Comparison of ENCODE assay signal across 8 cellular contexts in the genomic region with DNA sequence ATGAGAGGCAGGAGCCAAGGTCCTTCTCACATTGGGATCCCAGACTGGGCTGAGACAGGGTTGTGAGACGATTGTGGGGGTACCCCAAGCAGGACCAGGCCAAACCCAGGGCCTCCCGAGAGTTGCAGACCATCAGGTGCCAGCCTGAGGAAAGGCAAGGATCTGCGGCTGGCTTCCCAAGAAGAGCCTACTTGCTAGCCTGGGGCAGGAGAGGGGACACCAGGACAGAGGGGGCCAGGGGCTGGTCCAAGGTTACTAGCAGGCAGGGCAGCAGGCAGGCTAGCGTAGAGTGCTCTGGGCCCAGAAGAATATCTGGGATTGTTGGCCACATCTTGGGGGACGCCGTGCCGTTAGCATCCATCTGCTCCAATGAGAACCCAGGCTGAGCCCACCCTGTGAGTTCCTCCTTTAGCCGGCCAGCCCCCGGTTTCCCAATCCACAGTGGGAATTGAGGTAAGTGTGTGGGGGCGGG. TPM values are rescaled to one million over a fixed set of nuclear protein-coding genes. Genes with fewer than 3 reads are reported as not detected.
A peak's percentile ranks its signal among the peaks of the same experiment; 100 is the strongest.
DNase-seq lines count a peak whose midpoint lies in the region; ATAC-seq and TF ChIP-seq lines count a peak whose summit lies in the region.

No MANE protein-coding gene starts in this region.

- intact Hi-C loops in sigmoid colon (cut with DNase I) = loop anchor here (5.0 to 10.0 kb wide), 2 partner anchors 264 to 274 kb away; a partner anchor contains a TSS

- H3K4me1 ChIP-seq in gastroesophageal sphincter = peaks cover 0 to 83% (median 28%) of the 10 kb centered on the region in 3 donors
- peaks cover 0 to 51% (median 34%) of the 10 kb centered on the region in 4 donors for H3K4me1 ChIP-seq in sigmoid colon

- TF ChIP-seq EP300 in gastroesophageal sphincter (IDR thresholded peaks at IDR 0.05) = no peak
- TF ChIP-seq EP300 in sigmoid colon (IDR thresholded peaks at IDR 0.05) = no peak

- no peak for ATAC-seq in gastroesophageal sphincter
- ATAC-seq in GM19023 (IDR thresholded peaks at IDR 0.05; ENCODE audit: unreplicated experiment) = no peak

- H3K4me3 ChIP-seq in GM12865 (ENCODE audit: low read depth, low read length) = peak overlapping the region; percentile 64
- H3K4me3 ChIP-seq in WERI-Rb-1 (ENCODE audit: low read depth, low read length) = peak overlapping the region; percentile 73
- peak overlapping the region; percentile 49 to 66 for H3K4me3 ChIP-seq in gastroesophageal sphincter
- H3K4me3 ChIP-seq in sigmoid colon = peak overlapping the region; percentile 47 to 73 (median 63)

- H3K27me3 ChIP-seq in WERI-Rb-1 (ENCODE audit: insufficient read depth, low read depth, severe bottlenecking) (no peaks in the 10 kb centered on the region), gastroesophageal sphincter (no peaks in the 10 kb centered on the region), sigmoid colon (no peaks in the 10 kb centered on the region)

- DNase-seq in GM12865 (ENCODE audit: low read depth) (no peak), WERI-Rb-1 (no peak), sigmoid colon (peak; percentile 84), cortex of kidney (lab: John Stamatoyannopoulos, UW) (no peak), NK-92 (lab: John Stamatoyannopoulos, UW; ENCODE audit: unreplicated experiment) (no peak), GM10266 (ENCODE audit: extremely low spot score) (no peak)

- WGBS in gastroesophageal sphincter (ENCODE audit: low coverage in 1 of 2), 2 donors = 0 to 4% methylated on average over 5 of the region's 10 CpGs
- WGBS in sigmoid colon, 2 donors = 2 to 3% methylated on average over 10 of the region's 10 CpGs

- peaks cover 27% of the 10 kb centered on the region for H3K36me3 ChIP-seq in WERI-Rb-1
- H3K36me3 ChIP-seq in gastroesophageal sphincter = peaks cover 0 to 26% of the 10 kb centered on the region in 2 donors
- H3K36me3 ChIP-seq in sigmoid colon = peaks cover 0 to 25% (median 10%) of the 10 kb centered on the region in 4 donors

- TF ChIP-seq CTCF in GM12865 (IDR thresholded peaks at IDR 0.05; ENCODE audit: insufficient read depth, low read depth, low read length, missing control alignments) (no peak), WERI-Rb-1 (IDR thresholded peaks at IDR 0.05; ENCODE audit: low read depth, low read length) (no peak), gastroesophageal sphincter (IDR thresholded peaks at IDR 0.05) (no peak), sigmoid colon (IDR thresholded peaks at IDR 0.05) (no peak), GM10266 (IDR thresholded peaks at IDR 0.05; ENCODE audit: control insufficient read depth, insufficient read depth, low read depth, missing control alignments) (no peak)

- TF ChIP-seq POLR2A in gastroesophageal sphincter (IDR thresholded peaks at IDR 0.05) (no peak), sigmoid colon (IDR thresholded peaks at IDR 0.05) (no peak)

- H3K9me3 ChIP-seq in WERI-Rb-1 (ENCODE audit: severe bottlenecking) (no peaks in the 10 kb centered on the region), gastroesophageal sphincter (no peaks in the 10 kb centered on the region), sigmoid colon (no peaks in the 10 kb centered on the region)

- H3K27ac ChIP-seq in WERI-Rb-1 (peak overlapping the region; percentile 85), gastroesophageal sphincter (peak overlapping the region; percentile 37 to 90 (median 82)), sigmoid colon (peak overlapping the region; percentile 78 to 87 (median 82))

RNA-seq across cellular contexts. Expression of a gene that starts 0.5 kb away (rescaled TPM):
- total RNA-seq in gastroesophageal sphincter = 1 to 10 TPM in 3 of 4 donors, under 1 TPM in 1; 0.99 to 9.3 (median 3.6) TPM
- total RNA-seq in sigmoid colon = 10 to 100 TPM in 1 of 4 donors, 1 to 10 TPM in 3; 2.1 to 17.0 (median 5.3) TPM
- polyA plus RNA-seq in sigmoid colon = 10 to 100 TPM in 2 of 3 donors, 1 to 10 TPM in 1; 8.1 to 13.2 (median 11.8) TPM

RNA-seq across cellular contexts. Expression of a gene that starts 5.9 kb away (rescaled TPM):
- total RNA-seq in gastroesophageal sphincter (10 to 100 TPM; 18.7 to 30.2 (median 22.4) TPM), sigmoid colon (10 to 100 TPM; 15.2 to 22.2 (median 19.1) TPM)
- polyA plus RNA-seq in sigmoid colon = 10 to 100 TPM; 19.8 to 32.8 (median 30.3) TPM

RNA-seq across cellular contexts. Expression of a gene that starts 41.7 kb away (rescaled TPM):
- total RNA-seq in gastroesophageal sphincter (10 to 100 TPM in 3 of 4 donors, 1 to 10 TPM in 1; 6.4 to 11.7 (median 11.4) TPM), sigmoid colon (10 to 100 TPM in 1 of 4 donors, 1 to 10 TPM in 3; 5.0 to 13.3 (median 7.2) TPM)
- polyA plus RNA-seq in sigmoid colon = 10 to 100 TPM in 2 of 3 donors, 1 to 10 TPM in 1; 9.6 to 17.7 (median 12.3) TPM

RNA-seq across cellular contexts. Expression of a gene that starts 43.5 kb away (rescaled TPM):
- 10 to 100 TPM in 3 of 4 donors, 1 to 10 TPM in 1; 9.7 to 42.8 (median 25.3) TPM for total RNA-seq in gastroesophageal sphincter
- total RNA-seq in sigmoid colon = 10 to 100 TPM; 13.3 to 28.0 (median 16.0) TPM
- 1 to 10 TPM; 1.8 to 4.0 (median 2.3) TPM for polyA plus RNA-seq in sigmoid colon
